ENCODE assay signal across 24 cellular contexts in genomic region chr16:77603656-77604055, GRCh38.
"Had no signal": no experiment of that assay in that cellular context is flagged by ENCODE, and none has a peak within 500 bp of the region (broad histone marks: within the 10 kb centered on the region; RNA-seq: fewer than 3 reads in every experiment).

No MANE protein-coding gene starts in this region.

- H3K4me3 ChIP-seq: K562, Peyer's patch, SJCRH30 had no signal

- H3K27me3 ChIP-seq: Peyer's patch, SJCRH30 had no signal

- H3K4me1 ChIP-seq: Peyer's patch, SJCRH30 had no signal

- H3K4me2 ChIP-seq: KMS-11 had no signal

- H3K9ac ChIP-seq: KMS-11 had no signal

- ATAC-seq: K562, PC-3, Right ventricle myocardium inferior, SK-N-SH treated with all-trans-retinoic acid at 6 μM for 48 hours had no signal

- H3K9me3 ChIP-seq: Peyer's patch, SJCRH30 had no signal

- DNase-seq: Kasumi-1, MM.1S, NCI-H1092 treated with DMSO at 0.1 percent for 48 hours, NCI-H1436, NCI-H187, NCI-H2029, NCI-H2081 treated with DMSO at 0.1 percent for 48 hours, NCI-H2171, NCI-H226, NCI-H446, NCI-H510A, NCI-H524 treated with DMSO at 0.1 percent for 48 hours, NCI-H69, NCI-H774, PC-3, Peyer's patch, SHP77 treated with DMSO at 0.1 percent for 48 hours, SJCRH30 had no signal

- H3K27ac ChIP-seq: HL-60, KMS-11, Peyer's patch, SJCRH30 had no signal

- H3K36me3 ChIP-seq: Peyer's patch, SJCRH30 had no signal

- FAIRE-seq: HTR-8/SVneo, K562 had no signal
